In genomic region chr2:107428781-107429180, GRCh38 we compare ENCODE assay signal across 29 cellular contexts.
"Had no signal": no experiment of that assay in that cellular context is flagged by ENCODE, and none has a peak within 500 bp of the region (broad histone marks: within the 10 kb centered on the region; RNA-seq: fewer than 3 reads in every experiment).

No MANE protein-coding gene starts in this region.

- H3K4me1 ChIP-seq: esophagus muscularis mucosa, gastroesophageal sphincter, heart right ventricle had no signal

- H3K27me3 ChIP-seq: brain microvascular endothelial cell, dorsolateral prefrontal cortex, esophagus muscularis mucosa, gastroesophageal sphincter, heart right ventricle had no signal

- ATAC-seq: activated CD4-positive, CD25-positive, alpha-beta regulatory T cell treated with anti-CD3 and anti-CD28 coated beads, Interleukin-2, amount 50 U/mL, for 24 hours; activated CD8-positive, alpha-beta memory T cell treated with anti-CD3 and anti-CD28 coated beads, Interleukin-2, amount 10 ng/mL, durations not matched to agents 7 days and 5 days; activated CD8-positive, alpha-beta T cell treated with anti-CD3 and anti-CD28 coated beads, Interleukin-2, amount 10 ng/mL, durations not matched to agents 7 days and 5 days; activated naive CD4-positive, alpha-beta T cell treated with anti-CD3 and anti-CD28 coated beads, Interleukin-2, amount 50 U/mL, for 72 hours; gastroesophageal sphincter; heart right ventricle; T-helper 17 cell had no signal

- H3K9me3 ChIP-seq: esophagus muscularis mucosa had no signal

- DNase-seq: activated B cell treated with CpG ODN at 0.5 μM for 24 hours; activated CD4-positive, alpha-beta memory T cell treated with anti-CD3 and anti-CD28 coated beads for 36 hours; activated CD4-positive, alpha-beta T cell treated with anti-CD3 and anti-CD28 coated beads, Interleukin-2, amount 10 ng/mL, durations not matched to agents 24 days and 14 days; activated CD8-positive, alpha-beta memory T cell treated with anti-CD3 and anti-CD28 coated beads, Interleukin-2, amount 10 ng/mL, durations not matched to agents 7 days and 5 days; activated CD8-positive, alpha-beta memory T cell treated with anti-CD3 and anti-CD28 coated beads, Interleukin-2, amount 50 U/mL, for 4 hours; activated CD8-positive, alpha-beta T cell treated with anti-CD3 and anti-CD28 coated beads, Interleukin-2, amount 10 ng/mL, durations not matched to agents 7 days and 5 days; activated gamma-delta T cell; activated naive CD4-positive, alpha-beta T cell; activated naive CD4-positive, alpha-beta T cell treated with anti-CD3 and anti-CD28 coated beads, Interleukin-2, amount 10 ng/mL, durations not matched to agents 7 days and 5 days; activated naive CD8-positive, alpha-beta T cell treated with anti-CD3 and anti-CD28 coated beads, Interleukin-2, amount 10 ng/mL, durations not matched to agents 7 days and 5 days; activated T-cell treated with anti-CD3 and anti-CD28 coated beads, Interleukin-2, amount 50 U/mL, for 1 hour; activated T-cell treated with anti-CD3 and anti-CD28 coated beads, Interleukin-2, amount 50 U/mL, for 48 hours; anterior cingulate cortex; brain microvascular endothelial cell; dorsolateral prefrontal cortex; effector memory CD4-positive, alpha-beta T cell; endodermal cell; erythroblast; foreskin melanocyte; heart right ventricle; T-helper 1 cell; T-helper 17 cell; T1000; WERI-Rb-1 had no signal

- H3K36me3 ChIP-seq: brain microvascular endothelial cell, esophagus muscularis mucosa, gastroesophageal sphincter, heart right ventricle, WERI-Rb-1 had no signal

- H3K27ac ChIP-seq: brain microvascular endothelial cell, coronary artery, dorsolateral prefrontal cortex, esophagus muscularis mucosa, gastroesophageal sphincter, heart right ventricle, WERI-Rb-1 had no signal

- H3K4me3 ChIP-seq: coronary artery, dorsolateral prefrontal cortex, esophagus muscularis mucosa, gastroesophageal sphincter, heart right ventricle had no signal
